16 cellular contexts compared by ENCODE assay signal in the genomic region with DNA sequence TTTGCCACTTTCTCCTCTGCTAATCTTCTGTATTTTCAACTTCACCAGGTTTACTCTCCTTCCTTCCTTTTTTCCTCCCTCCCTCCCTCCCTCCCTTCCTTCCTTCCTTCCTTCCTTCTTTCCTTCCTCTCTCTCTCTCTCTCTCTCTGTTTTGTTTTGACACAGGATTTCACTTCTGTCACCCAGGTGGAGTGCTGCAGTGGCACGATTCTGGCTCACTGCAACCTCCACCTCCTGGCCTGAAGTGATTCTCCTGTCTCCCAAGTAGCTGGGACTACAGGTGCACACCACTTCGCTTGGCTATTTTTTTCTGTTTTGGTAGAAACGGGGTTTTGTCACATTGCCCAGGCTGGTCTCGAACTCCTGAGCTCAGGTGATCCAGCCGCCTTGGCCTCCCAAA.
DNase-seq lines count a peak whose midpoint lies in the region; ATAC-seq and TF ChIP-seq lines count a peak whose summit lies in the region.
"Had no signal": no experiment of that assay in that cellular context is flagged by ENCODE, and none has a peak within 500 bp of the region (broad histone marks: within the 10 kb centered on the region; RNA-seq: fewer than 3 reads in every experiment).

No MANE protein-coding gene starts in this region.

- peak overlapping the region; percentile 46 for H3K27ac Mint-ChIP-seq in activated CD4-positive, alpha-beta T cell treated with anti-CD3 and anti-CD28 coated beads, Interleukin-2, amount 10 ng/mL, durations not matched to agents 7 days and 5 days
- H3K27ac Mint-ChIP-seq in activated naive CD8-positive, alpha-beta T cell treated with anti-CD3 and anti-CD28 coated beads, Interleukin-2, amount 10 ng/mL, durations not matched to agents 7 days and 5 days: peak overlapping the region; percentile 59
- H3K27ac Mint-ChIP-seq in activated naive CD8-positive, alpha-beta T cell treated with anti-CD3 and anti-CD28 coated beads for 36 hours: no peak overlapping the region
- H3K27ac Mint-ChIP-seq in stimulated activated memory B cell treated with anti-CD40 and anti-IgM and Interleukin-4, amounts not matched to agents 10 μg/mL and 1 μg/mL and 100 μg/mL, for 72 hours: peak overlapping the region; percentile 73
- H3K27ac Mint-ChIP-seq in osteocyte (ENCODE audit: unreplicated experiment): no peak overlapping the region
- H3K27ac Mint-ChIP-seq: CD8-positive, alpha-beta T cell; GM23338 had no signal

- no peak for TF ChIP-seq CTCF in osteocyte (IDR thresholded peaks at IDR 0.05)

- DNase-seq in activated CD4-positive, alpha-beta T cell treated with anti-CD3 and anti-CD28 coated beads, Interleukin-2, amount 10 ng/mL, durations not matched to agents 7 days and 5 days: no peak
- DNase-seq in activated CD4-positive, alpha-beta T cell treated with anti-CD3 and anti-CD28 coated beads for 4 hours: no peak
- DNase-seq in activated naive CD8-positive, alpha-beta T cell treated with anti-CD3 and anti-CD28 coated beads, Interleukin-2, amount 10 ng/mL, durations not matched to agents 7 days and 5 days: no peak
- DNase-seq in activated naive CD8-positive, alpha-beta T cell treated with anti-CD3 and anti-CD28 coated beads for 36 hours: no peak
- DNase-seq in osteocyte (ENCODE audit: extremely low spot score, unreplicated experiment): no peak
- DNase-seq: 8988T; Calu3; CD8-positive, alpha-beta T cell; DMS79 treated with DMSO at 0.1 percent for 48 hours; EL; HCEC 1CT; IMR-90 had no signal

- H3K4me1 Mint-ChIP-seq in activated CD4-positive, alpha-beta T cell treated with anti-CD3 and anti-CD28 coated beads, Interleukin-2, amount 10 ng/mL, durations not matched to agents 7 days and 5 days: peaks cover 41% of the 10 kb centered on the region
- peaks cover 8% of the 10 kb centered on the region for H3K4me1 Mint-ChIP-seq in activated naive CD8-positive, alpha-beta T cell treated with anti-CD3 and anti-CD28 coated beads, Interleukin-2, amount 10 ng/mL, durations not matched to agents 7 days and 5 days
- peaks cover 11% of the 10 kb centered on the region for H3K4me1 Mint-ChIP-seq in activated naive CD8-positive, alpha-beta T cell treated with anti-CD3 and anti-CD28 coated beads for 36 hours
- peaks cover 23% of the 10 kb centered on the region for H3K4me1 Mint-ChIP-seq in stimulated activated memory B cell treated with anti-CD40 and anti-IgM and Interleukin-4, amounts not matched to agents 10 μg/mL and 1 μg/mL and 100 μg/mL, for 72 hours
- no peaks in the 10 kb centered on the region for H3K4me1 Mint-ChIP-seq in osteocyte (ENCODE audit: unreplicated experiment)

- H3K9me3 Mint-ChIP-seq in activated CD4-positive, alpha-beta T cell treated with anti-CD3 and anti-CD28 coated beads, Interleukin-2, amount 10 ng/mL, durations not matched to agents 7 days and 5 days: peaks cover 25% of the 10 kb centered on the region
- peaks cover 13% of the 10 kb centered on the region for H3K9me3 Mint-ChIP-seq in activated naive CD8-positive, alpha-beta T cell treated with anti-CD3 and anti-CD28 coated beads, Interleukin-2, amount 10 ng/mL, durations not matched to agents 7 days and 5 days
- H3K9me3 Mint-ChIP-seq in activated naive CD8-positive, alpha-beta T cell treated with anti-CD3 and anti-CD28 coated beads for 36 hours: peaks cover 12% of the 10 kb centered on the region
- peaks cover 9% of the 10 kb centered on the region for H3K9me3 Mint-ChIP-seq in stimulated activated memory B cell treated with anti-CD40 and anti-IgM and Interleukin-4, amounts not matched to agents 10 μg/mL and 1 μg/mL and 100 μg/mL, for 72 hours
- H3K9me3 Mint-ChIP-seq in osteocyte (ENCODE audit: unreplicated experiment): peaks cover 6% of the 10 kb centered on the region
- H3K9me3 Mint-ChIP-seq: CD8-positive, alpha-beta T cell had no signal

- H3K4me3 Mint-ChIP-seq in activated CD4-positive, alpha-beta T cell treated with anti-CD3 and anti-CD28 coated beads, Interleukin-2, amount 10 ng/mL, durations not matched to agents 7 days and 5 days: no peak overlapping the region
- no peak overlapping the region for H3K4me3 Mint-ChIP-seq in activated naive CD8-positive, alpha-beta T cell treated with anti-CD3 and anti-CD28 coated beads, Interleukin-2, amount 10 ng/mL, durations not matched to agents 7 days and 5 days
- H3K4me3 Mint-ChIP-seq in activated naive CD8-positive, alpha-beta T cell treated with anti-CD3 and anti-CD28 coated beads for 36 hours: no peak overlapping the region
- no peak overlapping the region for H3K4me3 Mint-ChIP-seq in stimulated activated memory B cell treated with anti-CD40 and anti-IgM and Interleukin-4, amounts not matched to agents 10 μg/mL and 1 μg/mL and 100 μg/mL, for 72 hours
- no peak overlapping the region for H3K4me3 Mint-ChIP-seq in osteocyte (ENCODE audit: unreplicated experiment)
- H3K4me3 Mint-ChIP-seq: CD8-positive, alpha-beta T cell; GM23338 had no signal

- CTCF ChIA-PET in activated CD4-positive, alpha-beta T cell treated with anti-CD3 and anti-CD28 coated beads, Interleukin-2, amount 10 ng/mL, durations not matched to agents 7 days and 5 days (lab: Charles Lee): interaction anchor here (0.7 to 3.6 kb wide), 2 partner anchors 14 to 29 kb away, joined by 3 to 9 read pairs; no protein-coding TSS in a partner anchor

- H3K27me3 Mint-ChIP-seq in activated CD4-positive, alpha-beta T cell treated with anti-CD3 and anti-CD28 coated beads, Interleukin-2, amount 10 ng/mL, durations not matched to agents 7 days and 5 days: no peaks in the 10 kb centered on the region
- H3K27me3 Mint-ChIP-seq in activated naive CD8-positive, alpha-beta T cell treated with anti-CD3 and anti-CD28 coated beads, Interleukin-2, amount 10 ng/mL, durations not matched to agents 7 days and 5 days: no peaks in the 10 kb centered on the region
- no peaks in the 10 kb centered on the region for H3K27me3 Mint-ChIP-seq in activated naive CD8-positive, alpha-beta T cell treated with anti-CD3 and anti-CD28 coated beads for 36 hours
- H3K27me3 Mint-ChIP-seq in stimulated activated memory B cell treated with anti-CD40 and anti-IgM and Interleukin-4, amounts not matched to agents 10 μg/mL and 1 μg/mL and 100 μg/mL, for 72 hours: no peaks in the 10 kb centered on the region
- H3K27me3 Mint-ChIP-seq in osteocyte (ENCODE audit: unreplicated experiment): no peaks in the 10 kb centered on the region

- H3K36me3 Mint-ChIP-seq in activated CD4-positive, alpha-beta T cell treated with anti-CD3 and anti-CD28 coated beads, Interleukin-2, amount 10 ng/mL, durations not matched to agents 7 days and 5 days (ENCODE audit: low read depth): peaks cover 16% of the 10 kb centered on the region
- peaks cover 16% of the 10 kb centered on the region for H3K36me3 Mint-ChIP-seq in activated naive CD8-positive, alpha-beta T cell treated with anti-CD3 and anti-CD28 coated beads, Interleukin-2, amount 10 ng/mL, durations not matched to agents 7 days and 5 days
- peaks cover 8% of the 10 kb centered on the region for H3K36me3 Mint-ChIP-seq in activated naive CD8-positive, alpha-beta T cell treated with anti-CD3 and anti-CD28 coated beads for 36 hours
- H3K36me3 Mint-ChIP-seq in stimulated activated memory B cell treated with anti-CD40 and anti-IgM and Interleukin-4, amounts not matched to agents 10 μg/mL and 1 μg/mL and 100 μg/mL, for 72 hours: peaks cover 17% of the 10 kb centered on the region
- no peaks in the 10 kb centered on the region for H3K36me3 Mint-ChIP-seq in osteocyte (ENCODE audit: unreplicated experiment)
- H3K36me3 Mint-ChIP-seq: CD8-positive, alpha-beta T cell had no signal

- POLR2A ChIA-PET in activated CD4-positive, alpha-beta T cell treated with anti-CD3 and anti-CD28 coated beads, Interleukin-2, amount 10 ng/mL, durations not matched to agents 7 days and 5 days (lab: Charles Lee): no interaction called here
- POLR2A ChIA-PET in activated naive CD8-positive, alpha-beta T cell treated with anti-CD3 and anti-CD28 coated beads, Interleukin-2, amount 10 ng/mL, durations not matched to agents 7 days and 5 days (lab: Charles Lee): interaction anchor here (1.1 kb wide), 1 partner anchor 181 kb away, joined by 5 read pairs; a partner anchor contains a TSS

- ATAC-seq in activated naive CD8-positive, alpha-beta T cell treated with anti-CD3 and anti-CD28 coated beads, Interleukin-2, amount 10 ng/mL, durations not matched to agents 7 days and 5 days (ENCODE audit: low read depth): no peak
- ATAC-seq in HG02759 (IDR thresholded peaks at IDR 0.05; ENCODE audit: unreplicated experiment) (peak; percentile 58), HG02885 (IDR thresholded peaks at IDR 0.05; ENCODE audit: poor library complexity, unreplicated experiment) (no peak)
- no peak for ATAC-seq in stimulated activated memory B cell treated with anti-CD40 and anti-IgM and Interleukin-4, amounts not matched to agents 10 μg/mL and 1 μg/mL and 100 μg/mL, for 72 hours
- ATAC-seq: CD8-positive, alpha-beta T cell; GM23338 had no signal

Comparison
In these comparisons a context has a peak if more than half of its experiments do, and no peak if none do; other contexts are left out.
1. H3K27ac Mint-ChIP-seq: peak in activated CD4-positive, alpha-beta T cell treated with anti-CD3 and anti-CD28 coated beads, Interleukin-2, amount 10 ng/mL, durations not matched to agents 7 days and 5 days (single experiment), activated naive CD8-positive, alpha-beta T cell treated with anti-CD3 and anti-CD28 coated beads, Interleukin-2, amount 10 ng/mL, durations not matched to agents 7 days and 5 days (single experiment) and stimulated activated memory B cell treated with anti-CD40 and anti-IgM and Interleukin-4, amounts not matched to agents 10 μg/mL and 1 μg/mL and 100 μg/mL, for 72 hours (single experiment); none in activated naive CD8-positive, alpha-beta T cell treated with anti-CD3 and anti-CD28 coated beads for 36 hours (single experiment) and osteocyte (single experiment).